ENCODE assay signal across 8 cellular contexts in the genomic region with DNA sequence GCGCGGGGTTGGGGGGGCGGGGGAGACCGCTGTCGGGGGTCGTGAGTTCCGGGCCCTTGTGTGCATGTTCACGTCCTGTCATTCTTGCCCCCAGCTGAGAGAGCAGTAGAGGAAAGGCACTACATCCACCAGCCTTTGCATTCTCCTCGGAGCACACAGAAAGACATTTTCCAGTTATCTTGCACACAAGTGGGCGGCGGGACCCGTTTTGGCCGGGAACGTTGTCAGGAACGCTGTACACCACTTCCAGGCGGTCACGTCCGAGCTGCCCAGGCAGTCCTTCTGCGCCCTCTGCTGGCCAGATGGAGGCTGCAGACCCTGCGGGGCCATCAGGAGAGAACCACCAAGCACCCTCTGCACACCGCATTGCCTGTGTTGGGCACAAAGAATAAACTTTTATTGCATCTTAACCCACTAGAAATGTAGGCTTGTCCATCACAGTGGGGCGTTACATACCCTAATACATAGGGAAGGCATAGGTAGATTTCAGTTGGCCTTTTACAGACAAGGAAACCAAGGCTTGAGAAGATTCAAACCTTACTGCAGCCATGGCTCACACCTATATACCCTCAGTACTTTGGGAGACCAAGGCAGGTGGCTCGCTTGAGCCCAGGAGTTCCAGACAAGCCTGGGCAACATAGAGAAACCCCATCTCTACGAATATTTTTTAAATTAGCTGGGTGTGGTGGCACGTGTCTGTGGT.
DNase-seq lines count a peak whose midpoint lies in the region; ATAC-seq, FAIRE-seq and TF ChIP-seq lines count a peak whose summit lies in the region.

No MANE protein-coding gene starts in this region.

- FAIRE-seq in H54 (lab: Jason Lieb, UNC): no peak

- no peak overlapping the region for H3K4me3 ChIP-seq in cardiac fibroblast (replicated peaks in 1 of 2; ENCODE audit: low read depth in 2 of 2, low read length in 2 of 2)

- no peak for TF ChIP-seq POLR2A in H54 (IDR thresholded peaks at IDR 0.05; ENCODE audit: low read depth, low read length)

- no peak for ATAC-seq in HG03196 (IDR thresholded peaks at IDR 0.05; ENCODE audit: unreplicated experiment)

- peak; percentile 100 for TF ChIP-seq CTCF in cardiac fibroblast (IDR thresholded peaks at IDR 0.05; ENCODE audit: low read depth, low read length)

- DNase-seq in AML-193 (lab: John Stamatoyannopoulos, UW) (peak; percentile 34 to 49), H54 (ENCODE audit: insufficient read length, low spot score) (peak; percentile 97), NCI-H226 (peak; percentile 75), cardiac fibroblast (ENCODE audit: low read depth in 2 of 2) (peak; percentile 87 to 93), kidney glomerular epithelial cell (lab: John Stamatoyannopoulos, UW) (peak; percentile 55)
- DNase-seq in activated CD4-positive, CD25-positive, alpha-beta regulatory T cell treated with anti-CD3 and anti-CD28 coated beads, Interleukin-2, amount 50 U/mL, for 72 hours: peak; percentile 90
- peak; percentile 84 for DNase-seq in stimulated activated CD4-positive, alpha-beta T cell treated with anti-CD3 and anti-CD28 coated beads, Interleukin-1b, Interleukin-23, amount 100 ng/mL, for 48 hours

Comparison
In these comparisons a context has a peak if more than half of its experiments do, and no peak if none do; other contexts are left out.
1. DNase-seq: peak in every context shown above with its lines; median percentile 97 in H54; 90 in activated CD4-positive, CD25-positive, alpha-beta regulatory T cell treated with anti-CD3 and anti-CD28 coated beads, Interleukin-2, amount 50 U/mL, for 72 hours; 90 in cardiac fibroblast; 84 in stimulated activated CD4-positive, alpha-beta T cell treated with anti-CD3 and anti-CD28 coated beads, Interleukin-1b, Interleukin-23, amount 100 ng/mL, for 48 hours; 75 in NCI-H226; 55 in kidney glomerular epithelial cell; 42 in AML-193.